14 cellular contexts compared by ENCODE assay signal in the genomic region with DNA sequence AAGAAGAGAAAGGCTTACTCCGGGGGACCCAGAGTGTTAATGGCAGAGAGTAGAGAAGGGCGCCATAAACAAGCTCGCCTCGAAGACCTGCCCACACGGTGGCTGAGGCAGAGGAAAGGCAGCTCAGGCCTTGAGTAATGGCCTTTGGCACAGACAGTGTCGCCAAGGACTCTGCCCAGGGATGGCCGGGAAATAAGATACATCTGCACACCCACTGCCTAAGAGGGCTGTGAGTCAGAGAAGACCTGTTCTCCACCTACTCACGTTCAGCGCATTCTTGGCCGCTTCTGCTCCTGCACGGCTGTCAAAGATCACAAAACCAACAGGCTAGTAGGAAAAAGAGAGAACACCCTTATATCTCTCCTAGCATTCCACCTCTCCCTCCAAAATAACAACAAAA. TPM values are rescaled to one million over a fixed set of nuclear protein-coding genes. Genes with fewer than 3 reads are reported as not detected.
DNase-seq lines count a peak whose midpoint lies in the region; ATAC-seq, FAIRE-seq and TF ChIP-seq lines count a peak whose summit lies in the region.
"Had no signal": no experiment of that assay in that cellular context is flagged by ENCODE, and none has a peak within 500 bp of the region (broad histone marks: within the 10 kb centered on the region; RNA-seq: fewer than 3 reads in every experiment).

No MANE protein-coding gene starts in this region.

- DNase-seq in AG04449 (ENCODE audit: low read depth, low spot score) (peak; percentile 23), MG63 (peak; percentile 57), epithelial cell of esophagus (ENCODE audit: low read depth) (peak; percentile 56), left colon (peak in 1 of 2 donors; percentile 56), aorta (no peak), pancreas (no peak), OCI-M1 (lab: John Stamatoyannopoulos, UW) (no peak)
- no peak for DNase-seq in activated CD4-positive, CD25-positive, alpha-beta regulatory T cell (lab: John Stamatoyannopoulos, UW)
- DNase-seq: activated CD8-positive, alpha-beta T cell treated with anti-CD3 and anti-CD28 coated beads, Interleukin-2, amount 10 ng/mL, durations not matched to agents 7 days and 5 days; DND-41; immature natural killer cell; NCI-H1417; stimulated activated CD4-positive, alpha-beta T cell treated with anti-CD3 and anti-CD28 coated beads, Interleukin-4, amount 100 ng/mL, for 4 hours; T-helper 2 cell had no signal

- H3K4me1 ChIP-seq in aorta (ENCODE audit: control insufficient read depth in 1 of 2, insufficient read depth in 2 of 2, low read length in 2 of 2) = no peaks in the 10 kb centered on the region
- no peaks in the 10 kb centered on the region for H3K4me1 ChIP-seq in pancreas

- no peaks in the 10 kb centered on the region for H3K36me3 ChIP-seq in MG63
- H3K36me3 ChIP-seq in aorta (ENCODE audit: control insufficient read depth in 1 of 2, insufficient read depth in 2 of 2, low read length in 1 of 2) = no peaks in the 10 kb centered on the region
- H3K36me3 ChIP-seq in pancreas = no peaks in the 10 kb centered on the region

- no peak overlapping the region for H3K4me3 ChIP-seq in AG04449 (ENCODE audit: low read depth, low read length)
- no peak overlapping the region for H3K4me3 ChIP-seq in MG63
- H3K4me3 ChIP-seq in epithelial cell of esophagus (ENCODE audit: low read length) = no peak overlapping the region
- no peak overlapping the region for H3K4me3 ChIP-seq in aorta (ENCODE audit: low read length in 2 of 2)
- H3K4me3 ChIP-seq in pancreas = no peak overlapping the region

- H3K27me3 ChIP-seq in MG63 (no peaks in the 10 kb centered on the region), aorta (ENCODE audit: control insufficient read depth in 1 of 2, insufficient read depth in 2 of 2, low read length in 1 of 2) (no peaks in the 10 kb centered on the region), pancreas (no peaks in the 10 kb centered on the region)

- intact Hi-C loops in left colon (cut with DNase I, micrococcal nuclease) = no loop called here
- intact Hi-C loops in aorta (cut with DNase I) = loop anchor here in 1 of 2 donors (5.0 kb wide), 1 partner anchor 43 kb away; no protein-coding TSS in a partner anchor
- intact Hi-C loops in pancreas (cut with DNase I) = no loop called here

- WGBS in aorta, 2 donors = 72 to 74% methylated on average over 11 of the region's 11 CpGs
- 85 to 88% methylated on average over 11 of the region's 11 CpGs for WGBS in pancreas, 2 donors

- no peak for FAIRE-seq in pancreas (lab: Jason Lieb, UNC)

- CTCF ChIA-PET in AG04449 (lab: Yijun Ruan, JAX) = interaction anchor here (1.5 to 3.7 kb wide), 5 partner anchors 8 to 60 kb away, joined by 5 to 20 read pairs (median 7); no protein-coding TSS in a partner anchor

- POLR2A ChIA-PET in AG04449 (lab: Yijun Ruan, JAX) = no interaction called here

- H3K27ac ChIP-seq in aorta (ENCODE audit: low read depth in 1 of 2, low read length in 2 of 2) = no peak overlapping the region
- H3K27ac ChIP-seq in pancreas = no peak overlapping the region

- TF ChIP-seq CTCF in AG04449 (IDR thresholded peaks at IDR 0.05; ENCODE audit: insufficient read depth, low read length, missing control alignments) (no peak), epithelial cell of esophagus (IDR thresholded peaks at IDR 0.05; ENCODE audit: insufficient read depth, low read depth, low read length, missing control alignments) (no peak), pancreas (IDR thresholded peaks at IDR 0.05) (no peak)

- ATAC-seq in left colon = peak; percentile 34
- no peak for ATAC-seq in aorta (ENCODE audit: low FRiP score)
- no peak for ATAC-seq in pancreas
- ATAC-seq: activated CD8-positive, alpha-beta T cell treated with anti-CD3 and anti-CD28 coated beads, Interleukin-2, amount 10 ng/mL, durations not matched to agents 7 days and 5 days had no signal

- H3K9me3 ChIP-seq in MG63 (no peaks in the 10 kb centered on the region), aorta (ENCODE audit: control insufficient read depth, low read length) (no peaks in the 10 kb centered on the region), pancreas (no peaks in the 10 kb centered on the region)

RNA-seq across cellular contexts. Expression of a gene that starts 26.2 kb away (rescaled TPM):
- total RNA-seq in MG63 (2014; rRNA removed; shearing (Covaris generic); ENCODE audit: low replicate concordance) = not detected in 2 replicates
- 10 to 100 TPM in 1 of 2 donors, 1 to 10 TPM in 1; 1.0 to 15.4 TPM for total RNA-seq in left colon
- 1 to 10 TPM; 6.9 to 9.9 TPM for total RNA-seq in aorta
- polyA plus RNA-seq in aorta = 1 to 10 TPM in 1 of 2 donors, under 1 TPM in 1; 0.51 to 1.0 TPM
- 1 to 10 TPM in 3 of 6 donors, under 1 TPM in 3; 0.52 to 1.9 (median 0.92) TPM for total RNA-seq in pancreas
- polyA plus RNA-seq in pancreas = 1 to 10 TPM; 1.8 to 2.3 TPM
- total RNA-seq: activated CD8-positive, alpha-beta T cell treated with anti-CD3 and anti-CD28 coated beads, Interleukin-2, amount 10 ng/mL, durations not matched to agents 7 days and 5 days had no signal

Comparison
In these comparisons a context has a peak if more than half of its experiments do, and no peak if none do; other contexts are left out.
1. DNase-seq: peak in AG04449 (single experiment), MG63 (single experiment) and epithelial cell of esophagus (single experiment); none in aorta (0 of 2), pancreas (0 of 6), OCI-M1 (single experiment) and activated CD4-positive, CD25-positive, alpha-beta regulatory T cell (0 of 4).